In genomic region chr17:64016248-64016784, GRCh38 we compare ENCODE assay signal across 11 cellular contexts. TPM values are rescaled to one million over a fixed set of nuclear protein-coding genes. Genes with fewer than 3 reads are reported as not detected.
DNase-seq lines count a peak whose midpoint lies in the region; TF ChIP-seq lines count a peak whose summit lies in the region.
"Had no signal": no experiment of that assay in that cellular context is flagged by ENCODE, and none has a peak within 500 bp of the region (broad histone marks: within the 10 kb centered on the region; RNA-seq: fewer than 3 reads in every experiment).

No MANE protein-coding gene starts in this region.

- no peak for DNase-seq in BE2C
- no peak for DNase-seq in activated naive CD8-positive, alpha-beta T cell treated with anti-CD3 and anti-CD28 coated beads for 36 hours
- DNase-seq in NCI-H1417 (lab: John Stamatoyannopoulos, UW) = no peak
- no peak for DNase-seq in GM19240 (ENCODE audit: insufficient read length, low spot score)
- DNase-seq in central memory CD4-positive, alpha-beta T cell = no peak
- DNase-seq in putamen (ENCODE audit: low spot score) = no peak
- DNase-seq: MV-4-11, WERI-Rb-1 had no signal

- peak; percentile 31 for TF ChIP-seq CTCF in BE2C (IDR thresholded peaks at IDR 0.05; ENCODE audit: low read depth, low read length)

- H3K9me3 ChIP-seq in BE2C (no peaks in the 10 kb centered on the region), mesodermal cell (ENCODE audit: control insufficient read depth, low read length) (no peaks in the 10 kb centered on the region)

- no peaks in the 10 kb centered on the region for H3K4me1 ChIP-seq in BE2C
- no peaks in the 10 kb centered on the region for H3K4me1 ChIP-seq in mesodermal cell (ENCODE audit: control insufficient read depth, insufficient read depth, low read length, poor library complexity, severe bottlenecking)

- peak overlapping the region; percentile 36 for H3K27ac ChIP-seq in mesodermal cell (ENCODE audit: low read depth, low read length, severe bottlenecking)
- H3K27ac ChIP-seq: WERI-Rb-1 had no signal

- H3K4me1 Mint-ChIP-seq in IgD-negative memory B cell = peaks cover 49 to 59% (median 52%) of the 10 kb centered on the region in 3 donors
- peaks cover 66% of the 10 kb centered on the region for H3K4me1 Mint-ChIP-seq in activated naive CD8-positive, alpha-beta T cell treated with anti-CD3 and anti-CD28 coated beads for 36 hours

- H3K36me3 Mint-ChIP-seq in IgD-negative memory B cell = peaks cover 8% of the 10 kb centered on the region
- H3K36me3 Mint-ChIP-seq in activated naive CD8-positive, alpha-beta T cell treated with anti-CD3 and anti-CD28 coated beads for 36 hours = peaks cover 28% of the 10 kb centered on the region

- H3K27ac Mint-ChIP-seq in IgD-negative memory B cell = peak overlapping the region; percentile 84 to 99 (median 93)
- peak overlapping the region; percentile 93 for H3K27ac Mint-ChIP-seq in activated naive CD8-positive, alpha-beta T cell treated with anti-CD3 and anti-CD28 coated beads for 36 hours
- H3K27ac Mint-ChIP-seq: progenitor cell of endocrine pancreas had no signal

- H3K27me3 Mint-ChIP-seq in IgD-negative memory B cell = no peaks in the 10 kb centered on the region
- H3K27me3 Mint-ChIP-seq in activated naive CD8-positive, alpha-beta T cell treated with anti-CD3 and anti-CD28 coated beads for 36 hours = no peaks in the 10 kb centered on the region

- peak overlapping the region; percentile 61 to 94 (median 88) for H3K4me3 Mint-ChIP-seq in IgD-negative memory B cell
- H3K4me3 Mint-ChIP-seq in activated naive CD8-positive, alpha-beta T cell treated with anti-CD3 and anti-CD28 coated beads for 36 hours = peak overlapping the region; percentile 78

- H3K36me3 ChIP-seq in BE2C (no peaks in the 10 kb centered on the region), mesodermal cell (ENCODE audit: control insufficient read depth, insufficient read depth, low read length) (no peaks in the 10 kb centered on the region)
- H3K36me3 ChIP-seq: WERI-Rb-1 had no signal

- H3K27me3 ChIP-seq in BE2C = no peaks in the 10 kb centered on the region

- WGBS in mesodermal cell (ENCODE audit: insufficient coverage in 2 of 2), 2 experiments = 78% methylated on average over 2 to 4 of the region's 5 CpGs

- H3K4me3 ChIP-seq in BE2C (ENCODE audit: low read depth, low read length) (no peak overlapping the region), mesodermal cell (ENCODE audit: extremely low read depth, insufficient read depth, low read length, poor library complexity, severe bottlenecking) (no peak overlapping the region)

- H3K9me3 Mint-ChIP-seq in IgD-negative memory B cell = no peaks in the 10 kb centered on the region
- no peaks in the 10 kb centered on the region for H3K9me3 Mint-ChIP-seq in activated naive CD8-positive, alpha-beta T cell treated with anti-CD3 and anti-CD28 coated beads for 36 hours

RNA-seq across cellular contexts. Expression of gene ICAM2, which starts 4.1 kb away (rescaled TPM):
- 105 TPM for polyA plus RNA-seq in BE2C (2012; ENCODE audit: insufficient read depth, insufficient read length, low read depth)
- polyA plus RNA-seq in IgD-negative memory B cell = 183 TPM
- total RNA-seq in activated naive CD8-positive, alpha-beta T cell treated with anti-CD3 and anti-CD28 coated beads for 36 hours = 10 to 100 TPM; 52.9 to 54.5 TPM
- 7.6 TPM for polyA plus RNA-seq in mesodermal cell (2013, experiment 1 of 2)
- 6.6 TPM for polyA plus RNA-seq in mesodermal cell (2013, experiment 2 of 2)

RNA-seq across cellular contexts. Expression of gene PRR29, which starts 18.2 kb away (rescaled TPM):
- 6.8 TPM for polyA plus RNA-seq in BE2C (2012; ENCODE audit: insufficient read depth, insufficient read length, low read depth)
- 3.2 TPM for polyA plus RNA-seq in IgD-negative memory B cell
- under 1 TPM; 0.36 to 0.93 TPM for total RNA-seq in activated naive CD8-positive, alpha-beta T cell treated with anti-CD3 and anti-CD28 coated beads for 36 hours
- polyA plus RNA-seq in mesodermal cell (2013, experiment 1 of 2) = 2.1 TPM
- 1.3 TPM for polyA plus RNA-seq in mesodermal cell (2013, experiment 2 of 2)

RNA-seq across cellular contexts. Expression of gene SCN4A, which starts 43.6 kb away (rescaled TPM):
- polyA plus RNA-seq in BE2C (2012; ENCODE audit: insufficient read depth, insufficient read length, low read depth) = 0.06 TPM
- polyA plus RNA-seq in IgD-negative memory B cell = 0.10 TPM
- total RNA-seq in activated naive CD8-positive, alpha-beta T cell treated with anti-CD3 and anti-CD28 coated beads for 36 hours = under 1 TPM; 0.14 to 0.31 TPM
- polyA plus RNA-seq in mesodermal cell (2013, experiment 1 of 2) = 0.52 TPM
- 0.81 TPM for polyA plus RNA-seq in mesodermal cell (2013, experiment 2 of 2)
